In the genomic region with DNA sequence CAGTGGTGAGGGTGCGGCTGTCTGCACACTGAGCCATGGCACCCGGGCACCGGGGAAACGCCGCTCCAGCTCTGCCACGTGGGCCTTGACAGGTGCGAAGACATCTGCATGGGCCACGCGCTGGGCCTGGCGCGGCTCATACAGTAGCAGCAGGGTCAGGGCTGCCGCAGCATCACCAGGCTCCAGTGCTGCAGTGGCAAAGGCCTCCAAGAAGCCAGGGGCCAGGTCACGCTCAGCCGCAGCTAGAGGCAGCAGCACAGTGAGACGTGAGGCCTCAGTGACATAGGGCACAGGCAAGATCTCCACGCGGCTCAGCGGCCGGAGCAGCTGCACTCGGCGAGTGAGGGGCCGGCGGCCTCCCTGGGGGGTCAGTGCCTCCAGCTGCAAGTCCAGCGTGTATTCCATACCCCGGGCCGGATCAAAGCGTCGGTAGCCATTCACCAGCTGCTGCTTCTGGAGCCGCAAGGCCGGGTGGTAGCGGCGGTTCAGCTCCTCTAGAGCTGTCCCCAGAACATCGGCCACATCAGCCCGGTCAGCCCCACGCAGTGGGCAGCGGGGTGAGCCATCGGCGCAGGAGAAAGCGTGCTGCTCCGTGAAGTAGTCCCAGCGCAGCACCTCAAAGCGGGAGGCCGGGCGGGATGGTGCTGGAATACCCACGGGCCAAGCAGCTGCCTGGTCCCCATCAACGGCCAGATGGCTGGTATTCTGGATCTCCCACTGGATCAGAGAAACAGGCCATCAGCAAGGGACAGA, we compare ENCODE assay signal across 22 cellular contexts. TPM values are rescaled to one million over a fixed set of nuclear protein-coding genes. Genes with fewer than 3 reads are reported as not detected.
DNase-seq lines count a peak whose midpoint lies in the region; ATAC-seq and TF ChIP-seq lines count a peak whose summit lies in the region.
"Had no signal": no experiment of that assay in that cellular context is flagged by ENCODE, and none has a peak within 500 bp of the region (broad histone marks: within the 10 kb centered on the region; RNA-seq: fewer than 3 reads in every experiment).

No MANE protein-coding gene starts in this region.

- no peak overlapping the region for H2BK5ac ChIP-seq in mesenchymal stem cell (ENCODE audit: low read depth, low read length, poor library complexity, severe bottlenecking)

- H3K36me3 ChIP-seq in mesenchymal stem cell (ENCODE audit: control insufficient read depth in 1 of 2, insufficient read depth in 2 of 2, low read depth in 1 of 2, low read length in 2 of 2), result peaks cover 35 to 36% of the 10 kb centered on the region in 2 experiments

- WGBS in mesenchymal stem cell, result 94% methylated on average over 46 of the region's 46 CpGs

- no peak overlapping the region for H3K4me2 ChIP-seq in mesenchymal stem cell (ENCODE audit: low read length, poor library complexity, severe bottlenecking)
- H3K4me2 ChIP-seq: GM23338, PC-9 had no signal

- H3K9me3 Mint-ChIP-seq in natural killer cell, result no peaks in the 10 kb centered on the region
- H3K9me3 Mint-ChIP-seq in natural killer cell treated with Interleukin-12 subunit alpha and Interleukin-12 subunit beta and Interleukin-15 and Interleukin-18, amount 100 ng/mL, for 72 hours, result no peaks in the 10 kb centered on the region
- H3K9me3 Mint-ChIP-seq: CD8-positive, alpha-beta T cell; GM23338 had no signal

- no peak overlapping the region for H3K18ac ChIP-seq in mesenchymal stem cell (ENCODE audit: low read depth in 1 of 2, low read length in 2 of 2)

- no peak overlapping the region for H2AFZ ChIP-seq in mesenchymal stem cell (ENCODE audit: low read depth, low read length)
- H2AFZ ChIP-seq: GM23338, PC-9 had no signal

- no peaks in the 10 kb centered on the region for H3K36me3 Mint-ChIP-seq in natural killer cell
- H3K36me3 Mint-ChIP-seq in natural killer cell treated with Interleukin-12 subunit alpha and Interleukin-12 subunit beta and Interleukin-15 and Interleukin-18, amount 100 ng/mL, for 72 hours, result no peaks in the 10 kb centered on the region

- no peak overlapping the region for H3K23ac ChIP-seq in mesenchymal stem cell (ENCODE audit: low read length in 2 of 2)

- no peak overlapping the region for H3K27ac ChIP-seq in mesenchymal stem cell (ENCODE audit: low read length, poor library complexity, severe bottlenecking)
- H3K27ac ChIP-seq: PC-9, SJSA1 had no signal

- DNase-seq in natural killer cell, result no peak
- no peak for DNase-seq in natural killer cell treated with Interleukin-12 subunit alpha and Interleukin-12 subunit beta and Interleukin-15 and Interleukin-18, amount 100 ng/mL, for 72 hours (ENCODE audit: low spot score)
- DNase-seq in mesenchymal stem cell, result no peak
- DNase-seq: C1 segment of cervical spinal cord, Caco-2, H9, Karpas-422, NCI-H1092, NCI-H1417 treated with DMSO at 0.1 percent for 48 hours, NCI-H1694 treated with DMSO at 0.1 percent for 48 hours, NCI-H2081, NCI-H2227 treated with DMSO at 0.1 percent for 48 hours, NCI-H526 treated with DMSO at 0.1 percent for 48 hours, PC-9, Right ventricle myocardium superior had no signal

- H2BK15ac ChIP-seq in mesenchymal stem cell (ENCODE audit: low read depth, poor library complexity, severe bottlenecking), result no peak overlapping the region

- no peak overlapping the region for H3K4me3 ChIP-seq in mesenchymal stem cell (ENCODE audit: insufficient read depth in 1 of 2, low read depth in 1 of 2, low read length in 2 of 2)
- H3K4me3 ChIP-seq: GM23338, PC-9, SJSA1 had no signal

- no peak overlapping the region for H3K9ac ChIP-seq in mesenchymal stem cell (ENCODE audit: low read length)

- H3K4ac ChIP-seq in mesenchymal stem cell (ENCODE audit: low read depth in 1 of 2, low read length in 2 of 2), result no peak overlapping the region

- peak overlapping the region; percentile 25 for H3K4me3 Mint-ChIP-seq in natural killer cell
- no peak overlapping the region for H3K4me3 Mint-ChIP-seq in natural killer cell treated with Interleukin-12 subunit alpha and Interleukin-12 subunit beta and Interleukin-15 and Interleukin-18, amount 100 ng/mL, for 72 hours
- H3K4me3 Mint-ChIP-seq: GM23338, H9 had no signal

- peak overlapping the region in 1 of 2 experiments; percentile 7 for H2BK12ac ChIP-seq in mesenchymal stem cell (ENCODE audit: low read length in 2 of 2)

- H3K27me3 ChIP-seq in mesenchymal stem cell (ENCODE audit: control insufficient read depth in 1 of 2, insufficient read depth in 1 of 2, low read length in 2 of 2), result no peaks in the 10 kb centered on the region
- H3K27me3 ChIP-seq: SJSA1 had no signal

- H3K9me3 ChIP-seq in mesenchymal stem cell (ENCODE audit: control insufficient read depth, low read length), result no peaks in the 10 kb centered on the region
- H3K9me3 ChIP-seq: Caco-2, SJSA1 had no signal

- H4K8ac ChIP-seq in mesenchymal stem cell (ENCODE audit: low read length), result no peak overlapping the region

- H3K4me1 ChIP-seq in mesenchymal stem cell (ENCODE audit: control insufficient read depth, insufficient read depth, low read depth, low read length), result peaks cover 51% of the 10 kb centered on the region

- no peak overlapping the region for H3K14ac ChIP-seq in mesenchymal stem cell (ENCODE audit: low read length in 2 of 2)

- peaks cover 4 to 9% of the 10 kb centered on the region in 2 donors for H3K27me3 Mint-ChIP-seq in natural killer cell (ENCODE audit: low read depth in 2 of 2)
- H3K27me3 Mint-ChIP-seq in natural killer cell treated with Interleukin-12 subunit alpha and Interleukin-12 subunit beta and Interleukin-15 and Interleukin-18, amount 100 ng/mL, for 72 hours, result peaks cover 3 to 7% of the 10 kb centered on the region in 2 donors

- H3K79me1 ChIP-seq in mesenchymal stem cell (replicated peaks; ENCODE audit: low read length, poor library complexity, severe bottlenecking), result peaks cover 29% of the 10 kb centered on the region

- peak overlapping the region; percentile 43 for H4K91ac ChIP-seq in mesenchymal stem cell (ENCODE audit: low read length)

- H2AK5ac ChIP-seq in mesenchymal stem cell (ENCODE audit: low read length, severe bottlenecking), result no peak overlapping the region

- no peak overlapping the region for H3K27ac Mint-ChIP-seq in natural killer cell
- H3K27ac Mint-ChIP-seq in natural killer cell treated with Interleukin-12 subunit alpha and Interleukin-12 subunit beta and Interleukin-15 and Interleukin-18, amount 100 ng/mL, for 72 hours, result no peak overlapping the region
- H3K27ac Mint-ChIP-seq: CD8-positive, alpha-beta T cell; GM23338; H9 had no signal

- H2BK120ac ChIP-seq in mesenchymal stem cell (ENCODE audit: low read depth, low read length), result no peak overlapping the region

- intact Hi-C loops in natural killer cell (cut with micrococcal nuclease), result no loop called here

- TF ChIP-seq CTCF in natural killer cell (IDR thresholded peaks at IDR 0.05), result no peak

- H3K4me1 Mint-ChIP-seq in natural killer cell, result peaks cover 30 to 34% of the 10 kb centered on the region in 2 donors
- peaks cover 24% of the 10 kb centered on the region in 2 donors for H3K4me1 Mint-ChIP-seq in natural killer cell treated with Interleukin-12 subunit alpha and Interleukin-12 subunit beta and Interleukin-15 and Interleukin-18, amount 100 ng/mL, for 72 hours (ENCODE audit: low read depth in 2 of 2)

- ATAC-seq in natural killer cell (no peak), GM19328 (IDR thresholded peaks at IDR 0.05; ENCODE audit: unreplicated experiment) (no peak), GM18873 (IDR thresholded peaks at IDR 0.05; ENCODE audit: low FRiP score, unreplicated experiment) (no peak)
- no peak for ATAC-seq in natural killer cell treated with Interleukin-12 subunit alpha and Interleukin-12 subunit beta and Interleukin-15 and Interleukin-18, amount 100 ng/mL, for 72 hours
- ATAC-seq: CD8-positive, alpha-beta T cell; GM23338 had no signal

RNA-seq across cellular contexts. Expression of a gene that starts 3.5 kb away (rescaled TPM):
- 10 to 100 TPM in 2 of 3 donors, 1 to 10 TPM in 1; 9.6 to 19.2 (median 12.7) TPM for total RNA-seq in natural killer cell
- total RNA-seq in natural killer cell treated with Interleukin-12 subunit alpha and Interleukin-12 subunit beta and Interleukin-15 and Interleukin-18, amount 100 ng/mL, for 72 hours, result 10 to 100 TPM; 52.4 to 57.5 TPM
- polyA plus RNA-seq in mesenchymal stem cell (2013, experiment 1 of 2), result 134 TPM
- 133 TPM for polyA plus RNA-seq in mesenchymal stem cell (2013, experiment 2 of 2)

RNA-seq across cellular contexts. Expression of a gene that starts 3.7 kb away (rescaled TPM):
- 1 to 10 TPM; 1.7 to 2.3 (median 1.8) TPM for total RNA-seq in natural killer cell
- 1 to 10 TPM; 3.6 to 7.6 TPM for total RNA-seq in natural killer cell treated with Interleukin-12 subunit alpha and Interleukin-12 subunit beta and Interleukin-15 and Interleukin-18, amount 100 ng/mL, for 72 hours
- polyA plus RNA-seq in mesenchymal stem cell (2013, experiment 1 of 2), result 1.5 TPM
- 1.3 TPM for polyA plus RNA-seq in mesenchymal stem cell (2013, experiment 2 of 2)

RNA-seq across cellular contexts. Expression of a gene that starts 25.8 kb away (rescaled TPM):
- under 1 TPM in 2 of 3 donors, not detected in 1; 0.12 to 0.20 TPM for total RNA-seq in natural killer cell
- total RNA-seq in natural killer cell treated with Interleukin-12 subunit alpha and Interleukin-12 subunit beta and Interleukin-15 and Interleukin-18, amount 100 ng/mL, for 72 hours, result under 1 TPM in 1 of 2 donors, not detected in 1; 0.12 TPM
- not detected for polyA plus RNA-seq in mesenchymal stem cell (2013, experiment 1 of 2)
- polyA plus RNA-seq in mesenchymal stem cell (2013, experiment 2 of 2), result not detected
- total RNA-seq: Right ventricle myocardium superior, RPMI7951, SJSA1 had no signal
- polyA plus RNA-seq: AG04450 had no signal

RNA-seq across cellular contexts. Expression of a gene that starts 31.2 kb away (rescaled TPM):
- total RNA-seq in natural killer cell, result 1 to 10 TPM in 1 of 3 donors, under 1 TPM in 2; 0.07 to 8.8 (median 0.32) TPM
- 1 to 10 TPM in 1 of 2 donors, not detected in 1; 2.9 TPM for total RNA-seq in natural killer cell treated with Interleukin-12 subunit alpha and Interleukin-12 subunit beta and Interleukin-15 and Interleukin-18, amount 100 ng/mL, for 72 hours
- polyA plus RNA-seq in mesenchymal stem cell (2013, experiment 1 of 2), result 19.4 TPM
- polyA plus RNA-seq in mesenchymal stem cell (2013, experiment 2 of 2), result 20.0 TPM

RNA-seq across cellular contexts. Expression of a gene that starts 32.0 kb away (rescaled TPM):
- total RNA-seq in natural killer cell, result not detected
- not detected for total RNA-seq in natural killer cell treated with Interleukin-12 subunit alpha and Interleukin-12 subunit beta and Interleukin-15 and Interleukin-18, amount 100 ng/mL, for 72 hours
- polyA plus RNA-seq in mesenchymal stem cell (2013, experiment 1 of 2), result 0.30 TPM
- polyA plus RNA-seq in mesenchymal stem cell (2013, experiment 2 of 2), result 0.18 TPM
- total RNA-seq: CD8-positive, alpha-beta T cell had no signal
